In genomic region chr17:77387891-77388290, GRCh38 we compare ENCODE assay signal across 13 cellular contexts.
DNase-seq lines count a peak whose midpoint lies in the region; ATAC-seq and TF ChIP-seq lines count a peak whose summit lies in the region.
"Had no signal": no experiment of that assay in that cellular context is flagged by ENCODE, and none has a peak within 500 bp of the region (broad histone marks: within the 10 kb centered on the region; RNA-seq: fewer than 3 reads in every experiment).

No MANE protein-coding gene starts in this region.

- no peaks in the 10 kb centered on the region for H3K9me2 ChIP-seq in Loucy (replicated peaks; ENCODE audit: low read depth, low read length)

- no peaks in the 10 kb centered on the region for H3K27me3 ChIP-seq in AG04450 (ENCODE audit: control insufficient read depth, insufficient read depth, low read length)
- H3K27me3 ChIP-seq in Loucy (ENCODE audit: insufficient read depth, low read length, poor library complexity, severe bottlenecking): no peaks in the 10 kb centered on the region
- no peaks in the 10 kb centered on the region for H3K27me3 ChIP-seq in esophagus squamous epithelium
- no peaks in the 10 kb centered on the region for H3K27me3 ChIP-seq in osteoblast (ENCODE audit: insufficient read depth, low read length)
- H3K27me3 ChIP-seq: brain microvascular endothelial cell, thyroid gland had no signal

- H3K36me3 ChIP-seq in Loucy (ENCODE audit: insufficient read depth, low read length) (peaks cover 9% of the 10 kb centered on the region; the same call in 1 of the 2 replicates), esophagus squamous epithelium (peaks cover 0 to 7% (median 0%) of the 10 kb centered on the region in 3 donors), osteoblast (ENCODE audit: insufficient read depth, low read length) (peaks cover 5% of the 10 kb centered on the region)
- H3K36me3 ChIP-seq: thyroid gland had no signal

- no peak overlapping the region for H3K4me3 ChIP-seq in AG04450 (ENCODE audit: low read depth, low read length)
- no peak overlapping the region for H3K4me3 ChIP-seq in Loucy (ENCODE audit: low read length, poor library complexity, severe bottlenecking)
- no peak overlapping the region for H3K4me3 ChIP-seq in esophagus squamous epithelium
- no peak overlapping the region for H3K4me3 ChIP-seq in osteoblast (ENCODE audit: insufficient read depth, low read length)
- H3K4me3 ChIP-seq: thyroid gland had no signal

- POLR2A ChIA-PET in AG04450 (lab: Yijun Ruan, JAX): interaction anchor here (0.7 to 1.0 kb wide), 3 partner anchors 12 to 36 kb away, joined by 3 to 4 read pairs (median 4); no protein-coding TSS in a partner anchor

- no peaks in the 10 kb centered on the region; the same call in 1 of the 2 replicates for H3K9me3 ChIP-seq in AG04450 (ENCODE audit: control insufficient read depth, insufficient read depth, low read length)
- no peaks in the 10 kb centered on the region for H3K9me3 ChIP-seq in Loucy (ENCODE audit: insufficient read depth, low read depth, low read length)
- no peaks in the 10 kb centered on the region for H3K9me3 ChIP-seq in esophagus squamous epithelium
- no peaks in the 10 kb centered on the region for H3K9me3 ChIP-seq in osteoblast (ENCODE audit: low read depth, low read length)
- H3K9me3 ChIP-seq: thyroid gland had no signal

- 79 to 83% methylated on average over 10 to 12 of the region's 14 CpGs for WGBS in esophagus squamous epithelium, 2 donors

- H4K20me1 ChIP-seq in Loucy (ENCODE audit: insufficient read depth, low read length, poor library complexity, severe bottlenecking) (peaks cover 49% of the 10 kb centered on the region), osteoblast (ENCODE audit: insufficient read depth, low read length) (peaks cover 13% of the 10 kb centered on the region)

- DNase-seq in AG04450 (ENCODE audit: low read depth, low spot score) (no peak), esophagus squamous epithelium (lab: John Stamatoyannopoulos, UW) (no peak), osteoblast (ENCODE audit: insufficient read length, low spot score, missing footprints) (peak; percentile 82), GF-D8 (lab: John Stamatoyannopoulos, UW) (no peak), SKM-1 treated with dmso at 0.1 percent for 144 hours (lab: John Stamatoyannopoulos, UW; ENCODE audit: unreplicated experiment) (no peak)
- DNase-seq in activated naive CD4-positive, alpha-beta T cell treated with anti-CD3 and anti-CD28 coated beads, Interleukin-2, amount 50 U/mL, for 72 hours (ENCODE audit: low spot score in 2 of 2): no peak
- DNase-seq: brain microvascular endothelial cell, islet precursor cell, NCI-H1930, thyroid gland had no signal

- H3F3A ChIP-seq in Loucy (ENCODE audit: low read depth): no peaks in the 10 kb centered on the region

- H3K79me2 ChIP-seq in Loucy (ENCODE audit: insufficient read depth, low read length): peaks cover 100% of the 10 kb centered on the region
- peaks cover 90% of the 10 kb centered on the region for H3K79me2 ChIP-seq in osteoblast (ENCODE audit: insufficient read depth, low read length)

- no peak overlapping the region for H3K27ac Mint-ChIP-seq in activated naive CD4-positive, alpha-beta T cell treated with anti-CD3 and anti-CD28 coated beads, Interleukin-2, amount 50 U/mL, for 72 hours

- CTCF ChIA-PET in AG04450 (lab: Charles Lee): no interaction called here

- intact Hi-C loops in esophagus squamous epithelium (cut with DNase I): no loop called here

- peak overlapping the region; percentile 83 for H3K4me2 ChIP-seq in Loucy (ENCODE audit: low read depth, low read length, poor library complexity, severe bottlenecking)
- no peak overlapping the region for H3K4me2 ChIP-seq in osteoblast (ENCODE audit: insufficient read depth, low read length)

- H3K27ac ChIP-seq in AG04450 (ENCODE audit: low read depth, low read length) (peak overlapping the region; percentile 78), esophagus squamous epithelium (peak overlapping the region; percentile 50 to 96 (median 86)), osteoblast (ENCODE audit: low read depth, low read length) (peak overlapping the region; percentile 78)
- H3K27ac ChIP-seq: brain microvascular endothelial cell, C4-2B had no signal

- no peaks in the 10 kb centered on the region for H3K9me3 Mint-ChIP-seq in activated naive CD4-positive, alpha-beta T cell treated with anti-CD3 and anti-CD28 coated beads, Interleukin-2, amount 50 U/mL, for 72 hours

- TF ChIP-seq CTCF in AG04450 (IDR thresholded peaks at IDR 0.05; ENCODE audit: low read depth, low read length) (no peak), Loucy (conservative IDR thresholded peaks at IDR 0.05; ENCODE audit: low read length) (no peak), esophagus squamous epithelium (IDR thresholded peaks at IDR 0.05) (no peak), osteoblast (IDR thresholded peaks at IDR 0.05; ENCODE audit: extremely low read depth, low read depth, low read length) (no peak)

- H2AFZ ChIP-seq in Loucy (ENCODE audit: low read length) (no peak overlapping the region), osteoblast (ENCODE audit: low read length) (no peak overlapping the region)

- peak overlapping the region; percentile 73 for H3K9ac ChIP-seq in Loucy (ENCODE audit: low read depth, low read length, poor library complexity, severe bottlenecking)

- H3K36me3 Mint-ChIP-seq in activated naive CD4-positive, alpha-beta T cell treated with anti-CD3 and anti-CD28 coated beads, Interleukin-2, amount 50 U/mL, for 72 hours: no peaks in the 10 kb centered on the region

- no peak for ATAC-seq in HG02973 (IDR thresholded peaks at IDR 0.05; ENCODE audit: unreplicated experiment)
- no peak for ATAC-seq in activated naive CD4-positive, alpha-beta T cell treated with anti-CD3 and anti-CD28 coated beads, Interleukin-2, amount 50 U/mL, for 72 hours

- H3K4me1 ChIP-seq in Loucy (ENCODE audit: insufficient read depth, low read length, poor library complexity, severe bottlenecking): peaks cover 86% of the 10 kb centered on the region
- peaks cover 80 to 97% (median 92%) of the 10 kb centered on the region in 3 donors for H3K4me1 ChIP-seq in esophagus squamous epithelium
- peaks cover 76% of the 10 kb centered on the region for H3K4me1 ChIP-seq in osteoblast (ENCODE audit: insufficient read depth, low read length)

- no peak for TF ChIP-seq POLR2A in esophagus squamous epithelium (IDR thresholded peaks at IDR 0.05)
